Comparison of ENCODE assay signal across 18 cellular contexts in genomic region chr18:59446012-59446411, GRCh38.
A peak's percentile ranks its signal among the peaks of the same experiment; 100 is the strongest.
DNase-seq lines count a peak whose midpoint lies in the region; ATAC-seq, FAIRE-seq and TF ChIP-seq lines count a peak whose summit lies in the region.
"Had no signal": no experiment of that assay in that cellular context is flagged by ENCODE, and none has a peak within 500 bp of the region (broad histone marks: within the 10 kb centered on the region; RNA-seq: fewer than 3 reads in every experiment).

No MANE protein-coding gene starts in this region.

- BruUV-seq in A673 (replicated peaks; lab: Mats Ljungman, UMichigan) (no TSS peak), IMR-90 (replicated peaks; lab: Mats Ljungman, UMichigan) (no TSS peak)

- no peaks in the 10 kb centered on the region for H3K9me3 ChIP-seq in A673 (ENCODE audit: low read depth, low read length, poor library complexity, severe bottlenecking)
- H3K9me3 ChIP-seq in IMR-90 (ENCODE audit: control insufficient read depth, insufficient read depth, low read length): no peaks in the 10 kb centered on the region
- H3K9me3 ChIP-seq in effector memory CD4-positive, alpha-beta T cell (ENCODE audit: control insufficient read depth, low read length): no peaks in the 10 kb centered on the region
- H3K9me3 ChIP-seq: SJSA1, upper lobe of right lung had no signal

- no peaks in the 10 kb centered on the region for H4K20me1 ChIP-seq in IMR-90 (ENCODE audit: insufficient read depth, low read length)

- no CpG with 5 or more reads among the region's 1 CpG for WGBS in IMR-90 (ENCODE audit: extremely low coverage in 2 of 2, insufficient read length in 1 of 2), 2 experiments

- dilution Hi-C loops in IMR-90 (cut with HindIII; ENCODE audit: low sequenced_read_pairs, unreplicated experiment): loop anchor here (25.0 kb wide), 1 partner anchor 366 kb away; no protein-coding TSS in a partner anchor

- intact Hi-C loops in A673 (cut with micrococcal nuclease; ENCODE audit: unreplicated experiment): no loop called here
- intact Hi-C loops in IMR-90 (cut with micrococcal nuclease): no loop called here

- no peak for TF ChIP-seq POLR2A in IMR-90 (IDR thresholded peaks at IDR 0.05; ENCODE audit: low read depth, low read length)

- H3K4me1 ChIP-seq in A673 (ENCODE audit: insufficient read depth, low read length, poor library complexity, severe bottlenecking) (no peaks in the 10 kb centered on the region), IMR-90 (ENCODE audit: control insufficient read depth, insufficient read depth, low read length) (no peaks in the 10 kb centered on the region)
- no peaks in the 10 kb centered on the region for H3K4me1 ChIP-seq in effector memory CD4-positive, alpha-beta T cell (ENCODE audit: control insufficient read depth, insufficient read depth, low read length, poor library complexity, severe bottlenecking)
- H3K4me1 ChIP-seq: SJSA1, upper lobe of right lung had no signal

- POLR2A ChIA-PET in A673 (lab: Charles Lee; ENCODE audit: low non-redundant PET): no interaction called here
- POLR2A ChIA-PET in IMR-90 (lab: Charles Lee; ENCODE audit: unreplicated experiment): no interaction called here

- no peak overlapping the region for H3K4me2 ChIP-seq in IMR-90 (ENCODE audit: low read depth, low read length)

- H3K27ac ChIP-seq in A673 (ENCODE audit: low read depth, low read length, poor library complexity, severe bottlenecking): no peak overlapping the region
- H3K27ac ChIP-seq in IMR-90 (ENCODE audit: insufficient read depth, low read length): no peak overlapping the region
- no peak overlapping the region for H3K27ac ChIP-seq in effector memory CD4-positive, alpha-beta T cell (ENCODE audit: insufficient read depth, low read length, poor library complexity, severe bottlenecking)
- H3K27ac ChIP-seq: SJSA1, upper lobe of right lung had no signal

- no peak overlapping the region for H3K18ac ChIP-seq in IMR-90 (ENCODE audit: low read depth, low read length)

- no peak overlapping the region for H2AFZ ChIP-seq in IMR-90 (replicated peaks; ENCODE audit: low read length, poor library complexity)

- TF ChIP-seq RAD21 in IMR-90 (IDR thresholded peaks at IDR 0.05; ENCODE audit: low read length): no peak

- H2BK120ac ChIP-seq in IMR-90 (ENCODE audit: low read depth, low read length): no peak overlapping the region

- no peak overlapping the region for H3K14ac ChIP-seq in IMR-90 (replicated peaks; ENCODE audit: low read depth, low read length)

- H2AK5ac ChIP-seq in IMR-90 (ENCODE audit: low read depth, low read length): no peak overlapping the region

- TF ChIP-seq CTCF in A673 (conservative IDR thresholded peaks at IDR 0.05; ENCODE audit: low read depth, low read length): no peak
- TF ChIP-seq CTCF in IMR-90 (conservative IDR thresholded peaks at IDR 0.05; ENCODE audit: low read depth, low read length): no peak
- TF ChIP-seq CTCF in astrocyte of the cerebellum (IDR thresholded peaks at IDR 0.05; ENCODE audit: low read depth, low read length, missing control alignments): no peak
- no peak for TF ChIP-seq CTCF in GM13976 (IDR thresholded peaks at IDR 0.05; ENCODE audit: borderline replicate concordance, control extremely low read depth, extremely low read depth, insufficient read depth, missing control alignments)
- TF ChIP-seq CTCF in D721Med (IDR thresholded peaks at IDR 0.05; ENCODE audit: insufficient read depth, missing control alignments): no peak

- DNase-seq in A673 (ENCODE audit: low spot score) (peak; percentile 44), IMR-90 (peak; percentile 42), astrocyte of the cerebellum (ENCODE audit: low read depth) (peak; percentile 27), hepatic stellate cell (ENCODE audit: low spot score) (peak; percentile 17), GM13976 (ENCODE audit: low spot score) (no peak), D721Med (ENCODE audit: insufficient read length, low spot score) (no peak)
- DNase-seq in effector memory CD4-positive, alpha-beta T cell: no peak
- DNase-seq: AML-193; central memory CD4-positive, alpha-beta T cell; left cardiac atrium; MM.1S; NCI-H524 treated with DMSO at 0.1 percent for 48 hours; stimulated activated CD8-positive, alpha-beta memory T cell treated with anti-CD3 and anti-CD28 coated beads, Interleukin-4, amount 100 ng/mL, for 48 hours; upper lobe of right lung had no signal

- no peak overlapping the region for H3K23ac ChIP-seq in IMR-90 (ENCODE audit: low read depth, low read length)

- H2AK9ac ChIP-seq in IMR-90 (replicated peaks; ENCODE audit: low read depth, low read length, poor library complexity): no peak overlapping the region

- CTCF ChIA-PET in A673 (lab: Charles Lee) (no interaction called here), IMR-90 (lab: Yijun Ruan, JAX) (no interaction called here)

- H4K91ac ChIP-seq in IMR-90 (ENCODE audit: insufficient read depth, low read depth, low read length): no peak overlapping the region

- H4K5ac ChIP-seq in IMR-90 (ENCODE audit: low read depth, low read length): no peak overlapping the region

- H3K4ac ChIP-seq in IMR-90 (ENCODE audit: low read depth, low read length): no peak overlapping the region

- no peak overlapping the region for H2BK20ac ChIP-seq in IMR-90 (ENCODE audit: low read depth, low read length)

- no peak overlapping the region for H3K4me3 ChIP-seq in A673 (ENCODE audit: low read depth, low read length, poor library complexity, severe bottlenecking)
- H3K4me3 ChIP-seq in IMR-90 (ENCODE audit: insufficient read depth, low read depth, low read length): no peak overlapping the region
- H3K4me3 ChIP-seq in astrocyte of the cerebellum (ENCODE audit: low read depth, low read length): no peak overlapping the region
- no peak overlapping the region for H3K4me3 ChIP-seq in effector memory CD4-positive, alpha-beta T cell (ENCODE audit: insufficient read depth, low read depth, low read length, poor library complexity, severe bottlenecking)
- H3K4me3 ChIP-seq: SJSA1, upper lobe of right lung had no signal

- no peak overlapping the region for H3K56ac ChIP-seq in IMR-90 (ENCODE audit: extremely low read depth, insufficient read depth, low read length)

- no peak overlapping the region for H3K9ac ChIP-seq in IMR-90 (ENCODE audit: low read depth, low read length)

- H3K79me1 ChIP-seq in IMR-90 (ENCODE audit: low read depth in 1 of 2, low read length in 2 of 2): no peaks in the 10 kb centered on the region

- FAIRE-seq in D721Med (lab: Jason Lieb, UNC): no peak

- ATAC-seq in IMR-90 (ENCODE audit: low read depth) (peak; percentile 71), GM18517 (IDR thresholded peaks at IDR 0.05; ENCODE audit: unreplicated experiment) (no peak)
- ATAC-seq: activated CD4-positive, CD25-positive, alpha-beta regulatory T cell treated with anti-CD3 and anti-CD28 coated beads, Interleukin-2, amount 50 U/mL, for 24 hours; esophagus mucosa; left cardiac atrium; upper lobe of right lung had no signal

- H3K27me3 ChIP-seq in A673 (replicated peaks; ENCODE audit: insufficient read depth, low read depth, low read length, poor library complexity) (peaks cover 3% of the 10 kb centered on the region), IMR-90 (ENCODE audit: control insufficient read depth, insufficient read depth, low read length) (no peaks in the 10 kb centered on the region)
- H3K27me3 ChIP-seq in effector memory CD4-positive, alpha-beta T cell (replicated peaks; ENCODE audit: control insufficient read depth, insufficient read depth, low read length, poor library complexity, severe bottlenecking): no peaks in the 10 kb centered on the region
- H3K27me3 ChIP-seq: SJSA1, upper lobe of right lung had no signal

- H2BK5ac ChIP-seq in IMR-90 (ENCODE audit: low read depth, low read length, poor library complexity, severe bottlenecking): no peak overlapping the region

- in situ Hi-C loops in IMR-90 (cut with MboI; ENCODE audit: low sequenced_read_pairs) (no loop called here), astrocyte of the cerebellum (cut with HindIII; ENCODE audit: low sequenced_read_pairs) (loop anchor here (25.0 kb wide), 1 partner anchor 1116 kb away; no protein-coding TSS in a partner anchor), GM13976 (cut with MboI; ENCODE audit: low sequenced_read_pairs, unreplicated experiment) (no loop called here)

- no peak overlapping the region for H4K8ac ChIP-seq in IMR-90 (ENCODE audit: low read depth in 2 of 2, low read length in 2 of 2)

- H2BK15ac ChIP-seq in IMR-90 (ENCODE audit: low read depth, low read length): no peak overlapping the region

- H3K9me1 ChIP-seq in IMR-90 (ENCODE audit: insufficient read depth, low read length): peaks cover 3% of the 10 kb centered on the region

- H3K36me3 ChIP-seq in A673 (ENCODE audit: insufficient read depth, low read length, poor library complexity, severe bottlenecking) (no peaks in the 10 kb centered on the region), IMR-90 (ENCODE audit: control insufficient read depth, insufficient read depth, low read length) (no peaks in the 10 kb centered on the region)
- no peaks in the 10 kb centered on the region for H3K36me3 ChIP-seq in effector memory CD4-positive, alpha-beta T cell (ENCODE audit: control insufficient read depth, insufficient read depth, low read length)
- H3K36me3 ChIP-seq: SJSA1, upper lobe of right lung had no signal

TF ChIP-seq in IMR-90, 13 proteins besides CTCF, POLR2A, EP300 and RAD21:
- TF ChIP-seq SMC3 (IDR thresholded peaks at IDR 0.05; ENCODE audit: low read depth, low read length) (no peak), MXI1 (IDR thresholded peaks at IDR 0.05; ENCODE audit: borderline replicate concordance, low read depth, low read length) (peak; percentile 65; the same call in 1 of the 2 replicates)

Comparison
In these comparisons a context has a peak if more than half of its experiments do, and no peak if none do; other contexts are left out.
1. DNase-seq: peak in A673 (single experiment), IMR-90 (single experiment), astrocyte of the cerebellum (single experiment) and hepatic stellate cell (single experiment); none in effector memory CD4-positive, alpha-beta T cell (0 of 3), GM13976 (single experiment) and D721Med (single experiment).